In genomic region chr11:69249641-69250502, GRCh38 we compare ENCODE assay signal across 13 cellular contexts. TPM values are rescaled to one million over a fixed set of nuclear protein-coding genes. Genes with fewer than 3 reads are reported as not detected.
A peak's percentile ranks its signal among the peaks of the same experiment; 100 is the strongest.
DNase-seq lines count a peak whose midpoint lies in the region; ATAC-seq lines count a peak whose summit lies in the region.
"Had no signal": no experiment of that assay in that cellular context is flagged by ENCODE, and none has a peak within 500 bp of the region (broad histone marks: within the 10 kb centered on the region; RNA-seq: fewer than 3 reads in every experiment).

No MANE protein-coding gene starts in this region.

- H3K79me2 ChIP-seq in trophoblast cell (ENCODE audit: control insufficient read depth, insufficient read depth, low read length, poor library complexity): no peaks in the 10 kb centered on the region

- H2AK5ac ChIP-seq in trophoblast cell (ENCODE audit: low read length): no peak overlapping the region

- no peak overlapping the region for H4K8ac ChIP-seq in trophoblast cell (ENCODE audit: low read depth, low read length)

- no peaks in the 10 kb centered on the region for H3K27me3 ChIP-seq in trophoblast cell (ENCODE audit: insufficient read depth, low read length)

- no peak overlapping the region for H4K91ac ChIP-seq in trophoblast cell (ENCODE audit: low read depth, low read length)

- no peaks in the 10 kb centered on the region for H3K79me1 ChIP-seq in trophoblast cell (ENCODE audit: low read length)

- no peaks in the 10 kb centered on the region for H3K36me3 ChIP-seq in ES-I3 (ENCODE audit: insufficient read depth, low read length)
- H3K36me3 ChIP-seq in trophoblast cell (ENCODE audit: control insufficient read depth in 1 of 2, insufficient read depth in 2 of 2, low read length in 2 of 2): no peaks in the 10 kb centered on the region

- ATAC-seq in HG03378 (IDR thresholded peaks at IDR 0.05; ENCODE audit: unreplicated experiment): no peak
- ATAC-seq: natural killer cell treated with Interleukin-12 subunit alpha and Interleukin-12 subunit beta and Interleukin-15 and Interleukin-18, amount 100 ng/mL, for 72 hours had no signal

- no peak overlapping the region for H4K12ac ChIP-seq in trophoblast cell (ENCODE audit: low read depth, low read length)

- H3K4me1 ChIP-seq in ES-I3 (ENCODE audit: insufficient read depth, low read length): peaks cover 17% of the 10 kb centered on the region
- peaks cover 6 to 9% of the 10 kb centered on the region in 2 experiments for H3K4me1 ChIP-seq in trophoblast cell (ENCODE audit: control insufficient read depth in 1 of 2, insufficient read depth in 2 of 2, low read length in 2 of 2)

- H3K9ac ChIP-seq in ES-I3 (ENCODE audit: low read depth, low read length): peak overlapping the region; percentile 27
- H3K9ac ChIP-seq in trophoblast cell (ENCODE audit: low read length): no peak overlapping the region

- H2AFZ ChIP-seq in trophoblast cell (ENCODE audit: insufficient read depth, low read length, poor library complexity): no peak overlapping the region

- H3K18ac ChIP-seq in trophoblast cell (ENCODE audit: low read length): no peak overlapping the region

- H2BK12ac ChIP-seq in trophoblast cell (ENCODE audit: low read length): no peak overlapping the region

- H3K4me2 ChIP-seq in trophoblast cell (ENCODE audit: low read length): no peak overlapping the region

- H3K23ac ChIP-seq in trophoblast cell (ENCODE audit: low read length): no peak overlapping the region

- no peak overlapping the region for H3K4ac ChIP-seq in trophoblast cell (ENCODE audit: low read depth, low read length)

- H3K27ac ChIP-seq in trophoblast cell (ENCODE audit: low read depth, low read length): no peak overlapping the region
- H3K27ac ChIP-seq: RWPE1 had no signal

- peaks cover 5% of the 10 kb centered on the region; the same call in 1 of the 2 replicates for H3K9me3 ChIP-seq in ES-I3 (ENCODE audit: control insufficient read depth, insufficient read depth, low read length)
- H3K9me3 ChIP-seq in trophoblast cell (ENCODE audit: insufficient read depth, low read depth, low read length): peaks cover 3% of the 10 kb centered on the region

- H2BK5ac ChIP-seq in trophoblast cell (ENCODE audit: low read depth, low read length, poor library complexity): no peak overlapping the region

- no peak overlapping the region for H2BK120ac ChIP-seq in trophoblast cell (ENCODE audit: insufficient read depth, low read length, poor library complexity)

- no peak overlapping the region for H3K4me3 ChIP-seq in trophoblast cell (ENCODE audit: low read depth, low read length)

- DNase-seq in RPMI8226: peak; percentile 79
- DNase-seq in iPS DF 19.7 (ENCODE audit: low read depth, low spot score): peak; percentile 54
- DNase-seq in trophoblast cell: peak; percentile 83 to 87
- DNase-seq in dermis blood vessel endothelial cell: no peak
- no peak for DNase-seq in nucleus accumbens (lab: John Stamatoyannopoulos, UW)
- no peak for DNase-seq in COLO829 (ENCODE audit: low spot score)
- DNase-seq: stimulated activated CD4-positive, alpha-beta T cell treated with anti-CD3 and anti-CD28 coated beads, Interleukin-15, amount 100 ng/mL, for 24 hours; T1000 had no signal

- no CpG with 5 or more reads among the region's 28 CpGs for WGBS in trophoblast cell (ENCODE audit: extremely low coverage, insufficient coverage, insufficient read length)

- H3K14ac ChIP-seq in trophoblast cell (ENCODE audit: low read length): no peak overlapping the region

RNA-seq across cellular contexts. Expression of gene MYEOV, which starts 44.1 kb away (rescaled TPM):
- 0.05 and 0.11 TPM in 2 replicates for polyA plus RNA-seq in trophoblast cell (2013)
- total RNA-seq in dermis blood vessel endothelial cell: 0.05 TPM in 1 of 2 replicates, not detected in the other
- total RNA-seq: CD4-positive, alpha-beta T cell; natural killer cell treated with Interleukin-12 subunit alpha and Interleukin-12 subunit beta and Interleukin-15 and Interleukin-18, amount 100 ng/mL, for 72 hours had no signal

Comparison
In these comparisons a context has a peak if more than half of its experiments do, and no peak if none do; other contexts are left out.
1. DNase-seq: peak in RPMI8226 (single experiment), iPS DF 19.7 (single experiment) and trophoblast cell (2 of 2); none in dermis blood vessel endothelial cell (single experiment), nucleus accumbens (0 of 56) and COLO829 (single experiment).